Comparison of ENCODE assay signal across 8 cellular contexts in genomic region chr1:155171836-155172731, GRCh38.
DNase-seq lines count a peak whose midpoint lies in the region; ATAC-seq and TF ChIP-seq lines count a peak whose summit lies in the region.

No MANE protein-coding gene starts in this region.

- no peak for TF ChIP-seq CTCF in choroid plexus epithelial cell (conservative IDR thresholded peaks at IDR 0.05; ENCODE audit: low read depth, low read length)

- no peaks in the 10 kb centered on the region for H3K9me3 ChIP-seq in KOPT-K1 (ENCODE audit: insufficient read depth, low read length, poor library complexity, severe bottlenecking)
- H3K9me3 ChIP-seq in muscle layer of duodenum (ENCODE audit: control insufficient read depth in 1 of 2, low read length in 2 of 2), result no peaks in the 10 kb centered on the region

- peak overlapping the region; percentile 97 for H3K4me3 ChIP-seq in choroid plexus epithelial cell (ENCODE audit: low read depth, low read length)
- peak overlapping the region; percentile 77 to 80 for H3K4me3 ChIP-seq in muscle layer of duodenum (ENCODE audit: low read depth in 1 of 2, low read length in 2 of 2)

- DNase-seq in choroid plexus epithelial cell (ENCODE audit: low read depth) (no peak), DMS 273 treated with DMSO at 0.1 percent for 48 hours (lab: John Stamatoyannopoulos, UW) (no peak), GDM1 (lab: John Stamatoyannopoulos, UW) (no peak), NCI-H187 (lab: John Stamatoyannopoulos, UW) (no peak)

- peak overlapping the region; percentile 89 for H3K27ac ChIP-seq in KOPT-K1 (ENCODE audit: low read depth, low read length, poor library complexity, severe bottlenecking)
- peak overlapping the region; percentile 97 for H3K27ac ChIP-seq in muscle layer of duodenum (ENCODE audit: low read length)

- H3K36me3 ChIP-seq in KOPT-K1 (ENCODE audit: insufficient read depth, low read length), result peaks cover 23% of the 10 kb centered on the region
- H3K36me3 ChIP-seq in muscle layer of duodenum (ENCODE audit: control insufficient read depth in 1 of 2, insufficient read depth in 2 of 2, low read length in 2 of 2), result peaks cover 17 to 26% of the 10 kb centered on the region in 2 donors

- H3K4me1 ChIP-seq in muscle layer of duodenum (ENCODE audit: control insufficient read depth in 1 of 2, insufficient read depth in 2 of 2, low read length in 2 of 2), result peaks cover 5 to 37% of the 10 kb centered on the region in 2 donors

- peaks cover 11% of the 10 kb centered on the region for H3K27me3 ChIP-seq in muscle layer of duodenum (ENCODE audit: low read depth, low read length)

- peak; percentile 13 for ATAC-seq in GM19328 (IDR thresholded peaks at IDR 0.05; ENCODE audit: unreplicated experiment)
- no peak for ATAC-seq in HG03139 (IDR thresholded peaks at IDR 0.05; ENCODE audit: unreplicated experiment)
